Comparison of ENCODE assay signal across 8 cellular contexts in genomic region chr1:161046574-161047167, GRCh38. TPM values are rescaled to one million over a fixed set of nuclear protein-coding genes. Genes with fewer than 3 reads are reported as not detected.
DNase-seq lines count a peak whose midpoint lies in the region; ATAC-seq, FAIRE-seq and TF ChIP-seq lines count a peak whose summit lies in the region.

No MANE protein-coding gene starts in this region.

- H3K4me3 ChIP-seq in thyroid gland (replicated peaks in 1 of 3) (peak overlapping the region in 2 of 3 donors; percentile 29 to 89), small intestine (ENCODE audit: low read depth in 1 of 2, low read length in 2 of 2) (peak overlapping the region in 1 of 2 donors; percentile 97)

- peaks cover 38% of the 10 kb centered on the region for H3K4me1 Mint-ChIP-seq in activated T-cell treated with anti-CD3 and anti-CD28 coated beads, Interleukin-2, amount 50 U/mL, for 4 hours (ENCODE audit: low read depth)
- H3K4me1 Mint-ChIP-seq in activated CD8-positive, alpha-beta T cell treated with anti-CD3 and anti-CD28 coated beads for 36 hours (ENCODE audit: low read depth), result peaks cover 32% of the 10 kb centered on the region

- no peaks in the 10 kb centered on the region for H3K9me3 Mint-ChIP-seq in activated T-cell treated with anti-CD3 and anti-CD28 coated beads, Interleukin-2, amount 50 U/mL, for 4 hours
- no peaks in the 10 kb centered on the region for H3K9me3 Mint-ChIP-seq in activated CD8-positive, alpha-beta T cell treated with anti-CD3 and anti-CD28 coated beads for 36 hours

- ATAC-seq in activated T-cell treated with anti-CD3 and anti-CD28 coated beads, Interleukin-2, amount 50 U/mL, for 4 hours, result no peak
- ATAC-seq in HG03108 (IDR thresholded peaks at IDR 0.05; ENCODE audit: unreplicated experiment), result peak; percentile 39
- ATAC-seq in activated CD8-positive, alpha-beta T cell treated with anti-CD3 and anti-CD28 coated beads for 36 hours, result no peak

- H3K27me3 ChIP-seq in thyroid gland (no peaks in the 10 kb centered on the region), small intestine (ENCODE audit: control insufficient read depth in 2 of 2, insufficient read depth in 2 of 2, low read length in 2 of 2) (no peaks in the 10 kb centered on the region)

- TF ChIP-seq POLR2A in thyroid gland (IDR thresholded peaks at IDR 0.05), result no peak

- POLR2A ChIA-PET in activated CD8-positive, alpha-beta T cell treated with anti-CD3 and anti-CD28 coated beads for 36 hours (lab: Charles Lee), result interaction anchor here (0.6 to 4.8 kb wide), 22 partner anchors 8 to 343 kb away, joined by 3 to 99 read pairs (median 6); partner anchors contain the start of genes ARHGAP30, DEDD, F11R and KLHDC9

- TF ChIP-seq CTCF in activated CD8-positive, alpha-beta T cell treated with anti-CD3 and anti-CD28 coated beads for 36 hours (IDR thresholded peaks at IDR 0.05), result no peak
- no peak for TF ChIP-seq CTCF in thyroid gland (IDR thresholded peaks at IDR 0.05)

- CTCF ChIA-PET in activated CD8-positive, alpha-beta T cell treated with anti-CD3 and anti-CD28 coated beads for 36 hours (lab: Charles Lee), result interaction anchor here (0.8 to 7.5 kb wide), 12 partner anchors 9 to 92 kb away, joined by 3 to 79 read pairs (median 4); partner anchors contain the start of genes ARHGAP30, F11R and KLHDC9

- H3K27ac ChIP-seq in thyroid gland (peak overlapping the region; percentile 71 to 97 (median 97)), small intestine (ENCODE audit: low read depth in 1 of 2, low read length in 1 of 2) (peak overlapping the region in 1 of 2 donors; percentile 96)

- no peaks in the 10 kb centered on the region for H3K27me3 Mint-ChIP-seq in activated T-cell treated with anti-CD3 and anti-CD28 coated beads, Interleukin-2, amount 50 U/mL, for 4 hours (ENCODE audit: low read depth)
- no peaks in the 10 kb centered on the region for H3K27me3 Mint-ChIP-seq in activated CD8-positive, alpha-beta T cell treated with anti-CD3 and anti-CD28 coated beads for 36 hours

- H3K36me3 ChIP-seq in thyroid gland (peaks cover 7 to 11% of the 10 kb centered on the region in 2 donors), small intestine (ENCODE audit: control insufficient read depth in 2 of 2, insufficient read depth in 2 of 2, low read length in 2 of 2) (peaks cover 0 to 6% of the 10 kb centered on the region in 2 donors)

- no peak for DNase-seq in activated T-cell treated with anti-CD3 and anti-CD28 coated beads, Interleukin-2, amount 50 U/mL, for 4 hours
- DNase-seq in activated T-cell treated with anti-CD3 and anti-CD28 coated beads for 4 hours (no peak), thyroid gland (no peak), small intestine (no peak)
- DNase-seq in activated CD8-positive, alpha-beta T cell treated with anti-CD3 and anti-CD28 coated beads for 36 hours, result no peak
- DNase-seq in activated CD4-positive, alpha-beta T cell treated with anti-CD3 and anti-CD28 coated beads, Interleukin-2, amount 50 U/mL, for 4 hours, result no peak

- H3K4me1 ChIP-seq in thyroid gland (peaks cover 9 to 17% of the 10 kb centered on the region in 2 donors), small intestine (ENCODE audit: control insufficient read depth in 2 of 2, insufficient read depth in 1 of 2, low read depth in 1 of 2, low read length in 1 of 2) (peaks cover 0 to 8% of the 10 kb centered on the region in 2 donors)

- H3K9me3 ChIP-seq in thyroid gland (no peaks in the 10 kb centered on the region), small intestine (ENCODE audit: control insufficient read depth, low read depth) (no peaks in the 10 kb centered on the region)

- FAIRE-seq in islet of Langerhans (lab: Jason Lieb, UNC), result peak; percentile 75
- no peak for FAIRE-seq in small intestine (lab: Jason Lieb, UNC)

- 73 to 83% methylated on average over 1 of the region's 1 CpG for WGBS in thyroid gland, 2 donors
- WGBS in small intestine, 3 donors, result 40 to 68% (median 49%) methylated on average over 1 of the region's 1 CpG

- H3K27ac Mint-ChIP-seq in activated CD8-positive, alpha-beta T cell treated with anti-CD3 and anti-CD28 coated beads for 36 hours, result peak overlapping the region; percentile 98

- peaks cover 33% of the 10 kb centered on the region for H3K36me3 Mint-ChIP-seq in activated T-cell treated with anti-CD3 and anti-CD28 coated beads, Interleukin-2, amount 50 U/mL, for 4 hours (ENCODE audit: insufficient read depth)
- H3K36me3 Mint-ChIP-seq in activated CD8-positive, alpha-beta T cell treated with anti-CD3 and anti-CD28 coated beads for 36 hours (ENCODE audit: low read depth), result peaks cover 62% of the 10 kb centered on the region

- H3K4me3 Mint-ChIP-seq in activated T-cell treated with anti-CD3 and anti-CD28 coated beads, Interleukin-2, amount 50 U/mL, for 4 hours, result peak overlapping the region; percentile 95
- peak overlapping the region; percentile 84 for H3K4me3 Mint-ChIP-seq in activated CD8-positive, alpha-beta T cell treated with anti-CD3 and anti-CD28 coated beads for 36 hours

- intact Hi-C loops in activated CD8-positive, alpha-beta T cell treated with anti-CD3 and anti-CD28 coated beads for 36 hours (cut with micrococcal nuclease), result no loop called here
- intact Hi-C loops in thyroid gland (cut with DNase I), result loop anchor here (10.0 kb wide), 1 partner anchor 48 kb away; the partner anchor contains the start of gene KLHDC9

RNA-seq across cellular contexts. Expression of gene USF1, which starts 0.9 kb away (rescaled TPM):
- total RNA-seq in activated T-cell treated with anti-CD3 and anti-CD28 coated beads, Interleukin-2, amount 50 U/mL, for 4 hours, result 10 to 100 TPM; 44.3 to 53.0 (median 44.9) TPM
- total RNA-seq in activated CD8-positive, alpha-beta T cell treated with anti-CD3 and anti-CD28 coated beads for 36 hours, result 10 to 100 TPM; 50.0 to 52.1 TPM
- 10 to 100 TPM; 56.0 to 71.0 (median 70.3) TPM for total RNA-seq in thyroid gland
- 100 to 1,000 TPM in 2 of 3 donors, 10 to 100 TPM in 1; 60.1 to 123 (median 109) TPM for polyA plus RNA-seq in small intestine

RNA-seq across cellular contexts. Expression of gene TSTD1, which starts 7.9 kb away (rescaled TPM):
- 10 to 100 TPM; 20.3 to 67.2 (median 25.6) TPM for total RNA-seq in activated T-cell treated with anti-CD3 and anti-CD28 coated beads, Interleukin-2, amount 50 U/mL, for 4 hours
- 10 to 100 TPM; 70.8 to 78.7 TPM for total RNA-seq in activated CD8-positive, alpha-beta T cell treated with anti-CD3 and anti-CD28 coated beads for 36 hours
- total RNA-seq in thyroid gland, result 100 to 1,000 TPM; 256 to 466 (median 320) TPM
- 100 to 1,000 TPM in 2 of 3 donors, 10 to 100 TPM in 1; 65.8 to 185 (median 115) TPM for polyA plus RNA-seq in small intestine

RNA-seq across cellular contexts. Expression of gene ARHGAP30, which starts 23.0 kb away (rescaled TPM):
- 100 to 1,000 TPM; 103 to 128 (median 106) TPM for total RNA-seq in activated T-cell treated with anti-CD3 and anti-CD28 coated beads, Interleukin-2, amount 50 U/mL, for 4 hours
- total RNA-seq in activated CD8-positive, alpha-beta T cell treated with anti-CD3 and anti-CD28 coated beads for 36 hours, result 100 to 1,000 TPM; 174 to 175 TPM
- 1 to 10 TPM; 1.4 to 3.5 (median 2.9) TPM for total RNA-seq in thyroid gland
- polyA plus RNA-seq in small intestine, result 1 to 10 TPM; 2.2 to 5.8 (median 5.4) TPM

RNA-seq across cellular contexts. Expression of gene F11R, which starts 25.7 kb away (rescaled TPM):
- 1 to 10 TPM; 3.9 to 7.6 (median 7.3) TPM for total RNA-seq in activated T-cell treated with anti-CD3 and anti-CD28 coated beads, Interleukin-2, amount 50 U/mL, for 4 hours
- 10 to 100 TPM; 19.0 to 20.9 TPM for total RNA-seq in activated CD8-positive, alpha-beta T cell treated with anti-CD3 and anti-CD28 coated beads for 36 hours
- 100 to 1,000 TPM in 2 of 4 donors, 10 to 100 TPM in 2; 80.8 to 122 (median 98.3) TPM for total RNA-seq in thyroid gland
- 10 to 100 TPM; 30.2 to 74.6 (median 36.7) TPM for polyA plus RNA-seq in small intestine

RNA-seq across cellular contexts. Expression of gene NECTIN4, which starts 42.7 kb away (rescaled TPM):
- under 1 TPM in 1 of 3 donors, not detected in 2; 0.08 TPM for total RNA-seq in activated T-cell treated with anti-CD3 and anti-CD28 coated beads, Interleukin-2, amount 50 U/mL, for 4 hours
- total RNA-seq in activated CD8-positive, alpha-beta T cell treated with anti-CD3 and anti-CD28 coated beads for 36 hours, result not detected
- under 1 TPM in 1 of 4 donors, not detected in 3; 0.27 TPM for total RNA-seq in thyroid gland
- 1 to 10 TPM in 1 of 3 donors, under 1 TPM in 1, not detected in 1; 0.22 to 1.0 TPM for polyA plus RNA-seq in small intestine

Comparison
In these comparisons a context has a peak if more than half of its experiments do, and no peak if none do; other contexts are left out.
1. RNA of gene ARHGAP30, which starts 23.0 kb away (total RNA-seq): 174 to 175 TPM in activated CD8-positive, alpha-beta T cell treated with anti-CD3 and anti-CD28 coated beads for 36 hours and 103 to 128 TPM in activated T-cell treated with anti-CD3 and anti-CD28 coated beads, Interleukin-2, amount 50 U/mL, for 4 hours; 1.4 to 3.5 TPM in thyroid gland; every median in the first group is over 10 times any median in the second.